ENCODE assay signal across 8 cellular contexts in the genomic region with DNA sequence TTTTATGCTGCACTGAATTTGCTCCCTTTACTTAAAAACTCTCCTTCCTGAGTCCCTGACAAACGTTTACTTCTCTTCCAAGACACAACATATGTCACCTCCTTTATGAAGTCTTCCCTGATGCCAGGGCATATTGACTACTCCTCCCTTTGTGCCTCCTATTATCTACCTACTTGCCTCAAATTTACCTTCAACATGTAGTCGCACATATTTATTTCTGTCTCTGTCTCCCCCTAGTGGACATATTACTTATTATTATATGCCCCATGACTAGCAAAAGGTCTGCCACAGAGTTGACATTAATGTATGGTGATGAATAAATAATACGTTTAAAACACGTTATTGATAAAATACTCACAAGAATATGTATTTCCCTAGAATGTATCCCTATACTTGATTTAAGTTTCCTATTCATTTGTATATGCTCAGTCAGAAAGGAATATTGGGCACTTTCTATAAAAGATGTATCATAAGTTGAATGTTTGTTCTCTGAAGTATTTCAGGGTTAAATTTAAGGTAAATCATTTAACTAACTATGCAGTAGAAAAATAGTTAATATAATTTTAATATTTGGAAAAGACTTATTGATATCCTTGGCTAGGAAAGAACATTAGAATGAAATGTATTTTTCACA.
DNase-seq lines count a peak whose midpoint lies in the region; ATAC-seq and TF ChIP-seq lines count a peak whose summit lies in the region.

No MANE protein-coding gene starts in this region.

- 3 to 5% (median 4%) methylated on average over 4 of the region's 4 CpGs for WGBS in heart left ventricle, 4 donors
- 1 to 9% methylated on average over 4 of the region's 4 CpGs for WGBS in gastroesophageal sphincter (ENCODE audit: low coverage in 1 of 2), 2 donors

- H3K4me3 ChIP-seq in heart left ventricle (no peak overlapping the region), gastroesophageal sphincter (no peak overlapping the region), tibial artery (no peak overlapping the region), WERI-Rb-1 (ENCODE audit: low read depth, low read length) (no peak overlapping the region)

- TF ChIP-seq POLR2A in heart left ventricle (IDR thresholded peaks at IDR 0.05) (no peak), gastroesophageal sphincter (IDR thresholded peaks at IDR 0.05) (no peak)

- intact Hi-C loops in heart left ventricle (cut with DNase I) = loop anchor here in 2 of 10 donors (5.0 to 10.0 kb wide), 2 partner anchors 320 to 323 kb away; no protein-coding TSS in a partner anchor
- intact Hi-C loops in left cardiac atrium (cut with DNase I) = no loop called here
- intact Hi-C loops in tibial artery (cut with DNase I; ENCODE audit: low total_unique reads) = no loop called here

- H3K4me1 ChIP-seq in heart left ventricle (no peaks in the 10 kb centered on the region), gastroesophageal sphincter (no peaks in the 10 kb centered on the region), tibial artery (no peaks in the 10 kb centered on the region)

- TF ChIP-seq EP300 in gastroesophageal sphincter (IDR thresholded peaks at IDR 0.05) = no peak

- no peaks in the 10 kb centered on the region for H3K36me3 ChIP-seq in heart left ventricle
- no peaks in the 10 kb centered on the region for H3K36me3 ChIP-seq in gastroesophageal sphincter
- no peaks in the 10 kb centered on the region for H3K36me3 ChIP-seq in tibial artery
- no peaks in the 10 kb centered on the region for H3K36me3 ChIP-seq in WERI-Rb-1

- no peak for DNase-seq in heart left ventricle
- DNase-seq in left cardiac atrium = no peak
- peak; percentile 65 for DNase-seq in NCI-H1092 (lab: John Stamatoyannopoulos, UW)
- peak; percentile 42 for DNase-seq in SKM-1 treated with dmso at 0.1 percent for 144 hours (lab: John Stamatoyannopoulos, UW; ENCODE audit: unreplicated experiment)
- no peak for DNase-seq in tibial artery
- no peak for DNase-seq in WERI-Rb-1

- H3K9me3 ChIP-seq in heart left ventricle = no peaks in the 10 kb centered on the region
- H3K9me3 ChIP-seq in gastroesophageal sphincter = no peaks in the 10 kb centered on the region
- H3K9me3 ChIP-seq in tibial artery = no peaks in the 10 kb centered on the region
- no peaks in the 10 kb centered on the region for H3K9me3 ChIP-seq in WERI-Rb-1 (ENCODE audit: severe bottlenecking)

- H3K27ac ChIP-seq in heart left ventricle (no peak overlapping the region), gastroesophageal sphincter (no peak overlapping the region), tibial artery (no peak overlapping the region), WERI-Rb-1 (no peak overlapping the region)

- H3K27me3 ChIP-seq in heart left ventricle = no peaks in the 10 kb centered on the region
- H3K27me3 ChIP-seq in gastroesophageal sphincter = no peaks in the 10 kb centered on the region
- no peaks in the 10 kb centered on the region for H3K27me3 ChIP-seq in tibial artery
- no peaks in the 10 kb centered on the region for H3K27me3 ChIP-seq in WERI-Rb-1 (ENCODE audit: insufficient read depth, low read depth, severe bottlenecking)

- TF ChIP-seq CTCF in heart left ventricle (IDR thresholded peaks at IDR 0.05) (peak; percentile 20 to 70 (median 56)), gastroesophageal sphincter (IDR thresholded peaks at IDR 0.05) (peak in 3 of 4 experiments; percentile 40 to 65 (median 60)), tibial artery (IDR thresholded peaks at IDR 0.05) (peak; percentile 15 to 42), WERI-Rb-1 (IDR thresholded peaks at IDR 0.05; ENCODE audit: low read depth, low read length) (no peak)

- ATAC-seq in heart left ventricle = no peak
- no peak for ATAC-seq in left cardiac atrium
- ATAC-seq in HG02642 (IDR thresholded peaks at IDR 0.05; ENCODE audit: poor library complexity, unreplicated experiment) = peak; percentile 88
- no peak for ATAC-seq in gastroesophageal sphincter

Comparison
In these comparisons a context has a peak if more than half of its experiments do, and no peak if none do; other contexts are left out.
1. DNase-seq: peak in NCI-H1092 (single experiment) and SKM-1 treated with dmso at 0.1 percent for 144 hours (single experiment); none in heart left ventricle (0 of 5), left cardiac atrium (single experiment), tibial artery (0 of 2) and WERI-Rb-1 (single experiment).